8 cellular contexts compared by ENCODE assay signal in the genomic region with DNA sequence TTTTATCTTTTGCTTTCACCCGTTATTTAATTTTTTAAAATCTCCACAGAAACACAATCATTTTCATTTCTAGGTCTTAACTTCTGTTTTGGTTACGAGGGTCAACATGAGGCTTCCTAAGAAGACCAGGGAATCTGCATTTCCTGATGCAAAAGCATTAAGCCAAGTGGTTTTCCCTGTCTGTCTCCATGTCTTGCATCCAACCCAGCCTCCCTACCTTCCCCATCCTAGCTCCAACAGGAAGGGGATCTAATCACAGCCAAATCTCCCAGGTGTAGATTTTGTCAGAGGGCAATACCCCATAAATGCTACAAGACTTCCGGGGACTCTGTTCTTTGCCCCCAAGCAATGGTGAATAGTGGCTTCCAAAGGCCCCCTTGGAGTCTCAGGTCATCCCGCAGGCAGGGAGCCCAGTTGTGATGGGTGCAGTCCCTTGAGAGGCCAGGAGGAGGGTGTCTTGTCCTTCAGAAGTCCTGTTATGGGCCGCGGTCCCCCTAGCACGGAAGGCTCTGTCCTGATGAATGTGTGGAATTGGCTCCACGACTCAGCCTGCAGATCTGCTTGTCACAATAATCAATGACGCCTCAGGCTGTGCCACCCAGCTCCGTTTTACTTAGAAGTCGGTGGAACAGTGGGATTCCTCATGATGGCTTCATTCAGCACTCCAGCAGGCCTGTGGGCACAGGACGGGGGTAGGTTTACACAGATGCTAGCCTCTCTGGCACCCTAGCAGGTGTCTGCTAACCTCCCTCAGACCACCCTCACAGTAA.
DNase-seq lines count a peak whose midpoint lies in the region; ATAC-seq lines count a peak whose summit lies in the region.

No MANE protein-coding gene starts in this region.

- DNase-seq in NCI-H82 (lab: John Stamatoyannopoulos, UW) (peak; percentile 69), NCI-H82 treated with DMSO at 0.1 percent for 48 hours (lab: John Stamatoyannopoulos, UW; ENCODE audit: unreplicated experiment) (no peak), NCI-H2227 (lab: John Stamatoyannopoulos, UW; ENCODE audit: unreplicated experiment) (peak; percentile 77), activated T-cell treated with anti-CD3 and anti-CD28 coated beads for 48 hours (ENCODE audit: low read depth) (peak; percentile 22), glomerular visceral epithelial cell (ENCODE audit: extremely low spot score) (peak; percentile 66), renal cortical epithelial cell (ENCODE audit: low read depth) (peak; percentile 23), NCI-H1436 treated with DMSO at 0.1 percent for 48 hours (lab: John Stamatoyannopoulos, UW) (no peak)

- ATAC-seq in GM18873 (IDR thresholded peaks at IDR 0.05; ENCODE audit: low FRiP score, unreplicated experiment): no peak

Comparison
In these comparisons a context has a peak if more than half of its experiments do, and no peak if none do; other contexts are left out.
1. DNase-seq: peak in NCI-H82 (single experiment), NCI-H2227 (single experiment), activated T-cell treated with anti-CD3 and anti-CD28 coated beads for 48 hours (single experiment), glomerular visceral epithelial cell (single experiment) and renal cortical epithelial cell (single experiment); none in NCI-H82 treated with DMSO at 0.1 percent for 48 hours (single experiment) and NCI-H1436 treated with DMSO at 0.1 percent for 48 hours (single experiment).